Comparison of ENCODE assay signal across 8 cellular contexts in the genomic region with DNA sequence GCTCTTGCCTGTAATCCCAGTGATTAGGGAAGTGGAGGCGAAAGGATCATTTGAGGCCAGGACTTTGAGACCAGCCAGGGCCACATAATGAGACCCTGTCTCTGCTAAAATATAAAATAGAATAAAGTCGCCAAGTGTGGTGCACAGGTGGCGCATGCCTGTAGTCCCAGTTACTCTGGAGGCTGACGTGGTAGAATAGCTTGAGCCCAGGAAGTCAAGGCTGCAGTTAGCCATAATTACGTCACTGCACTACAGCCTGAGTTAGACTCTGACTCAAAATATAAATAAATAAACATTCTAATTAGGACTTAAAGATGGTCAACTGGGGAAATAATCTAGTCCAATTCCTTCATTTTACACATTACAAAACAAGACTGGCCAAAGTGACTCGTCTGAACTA. TPM values are rescaled to one million over a fixed set of nuclear protein-coding genes. Genes with fewer than 3 reads are reported as not detected.
DNase-seq lines count a peak whose midpoint lies in the region; ATAC-seq and TF ChIP-seq lines count a peak whose summit lies in the region.

No MANE protein-coding gene starts in this region.

- no peak overlapping the region for H2AK5ac ChIP-seq in mesenchymal stem cell (ENCODE audit: low read length, severe bottlenecking)

- peak overlapping the region; percentile 85 to 86 for H3K9ac ChIP-seq in colonic mucosa (ENCODE audit: low read depth in 2 of 2, low read length in 2 of 2)
- H3K9ac ChIP-seq in mesenchymal stem cell (ENCODE audit: low read length), result peak overlapping the region; percentile 100

- peaks cover 57% of the 10 kb centered on the region for H3K36me3 ChIP-seq in DOHH2 (ENCODE audit: control insufficient read depth, low read length)
- H3K36me3 ChIP-seq in colonic mucosa, result peaks cover 21% of the 10 kb centered on the region
- peaks cover 10 to 37% of the 10 kb centered on the region in 2 experiments for H3K36me3 ChIP-seq in mesenchymal stem cell (ENCODE audit: control insufficient read depth in 1 of 2, insufficient read depth in 2 of 2, low read depth in 1 of 2, low read length in 2 of 2)
- H3K36me3 ChIP-seq in tibial nerve, result peaks cover 0 to 39% (median 13%) of the 10 kb centered on the region in 3 donors

- no peak for TF ChIP-seq EP300 in tibial nerve (IDR thresholded peaks at IDR 0.05)

- H3K79me1 ChIP-seq in mesenchymal stem cell (replicated peaks; ENCODE audit: low read length, poor library complexity, severe bottlenecking), result no peaks in the 10 kb centered on the region

- H2BK12ac ChIP-seq in mesenchymal stem cell (ENCODE audit: low read length in 2 of 2), result no peak overlapping the region

- peaks cover 41% of the 10 kb centered on the region for H4K20me1 ChIP-seq in DOHH2 (ENCODE audit: control insufficient read depth, insufficient read depth, low read depth, low read length)

- TF ChIP-seq POLR2A in tibial nerve (IDR thresholded peaks at IDR 0.05), result no peak

- H3K4me2 ChIP-seq in DOHH2 (ENCODE audit: low read length), result peak overlapping the region; percentile 66
- H3K4me2 ChIP-seq in mesenchymal stem cell (ENCODE audit: low read length, poor library complexity, severe bottlenecking), result peak overlapping the region; percentile 47

- no peak overlapping the region for H2AFZ ChIP-seq in mesenchymal stem cell (ENCODE audit: low read depth, low read length)

- H4K91ac ChIP-seq in mesenchymal stem cell (ENCODE audit: low read length), result no peak overlapping the region

- peak overlapping the region; percentile 49 for H3K27ac ChIP-seq in DOHH2 (ENCODE audit: low read depth, low read length)
- H3K27ac ChIP-seq in colonic mucosa, result peak overlapping the region; percentile 90
- H3K27ac ChIP-seq in mesenchymal stem cell (ENCODE audit: low read length, poor library complexity, severe bottlenecking), result no peak overlapping the region
- peak overlapping the region; percentile 82 to 98 (median 90) for H3K27ac ChIP-seq in tibial nerve

- DNase-seq in SHP77 treated with DMSO at 0.1 percent for 48 hours (lab: John Stamatoyannopoulos, UW) (peak; percentile 4), colonic mucosa (peak; percentile 36), mesenchymal stem cell (peak; percentile 81), tibial nerve (ENCODE audit: low spot score in 2 of 2) (no peak), anterior cingulate cortex (lab: John Stamatoyannopoulos, UW) (no peak)

- H2BK5ac ChIP-seq in mesenchymal stem cell (ENCODE audit: low read depth, low read length, poor library complexity, severe bottlenecking), result no peak overlapping the region

- no peak overlapping the region for H2BK120ac ChIP-seq in mesenchymal stem cell (ENCODE audit: low read depth, low read length)

- no peak overlapping the region for H3K18ac ChIP-seq in mesenchymal stem cell (ENCODE audit: low read depth in 1 of 2, low read length in 2 of 2)

- peak overlapping the region; percentile 87 for H3K4me3 ChIP-seq in DOHH2 (ENCODE audit: low read length)
- H3K4me3 ChIP-seq in colonic mucosa, result peak overlapping the region; percentile 49
- H3K4me3 ChIP-seq in mesenchymal stem cell (ENCODE audit: insufficient read depth in 1 of 2, low read depth in 1 of 2, low read length in 2 of 2), result peak overlapping the region in 1 of 2 experiments; percentile 97
- H3K4me3 ChIP-seq in tibial nerve, result peak overlapping the region; percentile 64 to 97 (median 84)

- no peak overlapping the region for H3K4ac ChIP-seq in mesenchymal stem cell (ENCODE audit: low read depth in 1 of 2, low read length in 2 of 2)

- no peak overlapping the region for H3K23ac ChIP-seq in mesenchymal stem cell (ENCODE audit: low read length in 2 of 2)

- TF ChIP-seq CTCF in DOHH2 (IDR thresholded peaks at IDR 0.05; ENCODE audit: low read depth, low read length, poor library complexity, severe bottlenecking), result no peak
- no peak for TF ChIP-seq CTCF in colonic mucosa (IDR thresholded peaks at IDR 0.05)
- TF ChIP-seq CTCF in tibial nerve (IDR thresholded peaks at IDR 0.05), result no peak

- H3K4me1 ChIP-seq in DOHH2 (ENCODE audit: control insufficient read depth, low read length) (peaks cover 31% of the 10 kb centered on the region), colonic mucosa (no peaks in the 10 kb centered on the region), mesenchymal stem cell (ENCODE audit: control insufficient read depth, insufficient read depth, low read depth, low read length) (no peaks in the 10 kb centered on the region), tibial nerve (peaks cover 0 to 24% (median 9%) of the 10 kb centered on the region in 4 donors)

- peaks cover 9% of the 10 kb centered on the region; the same call in 1 of the 2 replicates for H3K9me3 ChIP-seq in DOHH2 (ENCODE audit: control insufficient read depth, insufficient read depth, low read length)
- H3K9me3 ChIP-seq in colonic mucosa, result no peaks in the 10 kb centered on the region
- no peaks in the 10 kb centered on the region for H3K9me3 ChIP-seq in mesenchymal stem cell (ENCODE audit: control insufficient read depth, low read length)
- H3K9me3 ChIP-seq in tibial nerve, result no peaks in the 10 kb centered on the region

- intact Hi-C loops in colonic mucosa (cut with DNase I), result no loop called here

- ATAC-seq in HG02884 (IDR thresholded peaks at IDR 0.05; ENCODE audit: unreplicated experiment) (peak; percentile 28), HG03108 (IDR thresholded peaks at IDR 0.05; ENCODE audit: unreplicated experiment) (no peak)

- no peak overlapping the region for H3K14ac ChIP-seq in mesenchymal stem cell (ENCODE audit: low read length in 2 of 2)

- H3K27me3 ChIP-seq in DOHH2 (ENCODE audit: control insufficient read depth, low read length), result no peaks in the 10 kb centered on the region
- H3K27me3 ChIP-seq in colonic mucosa, result no peaks in the 10 kb centered on the region
- H3K27me3 ChIP-seq in mesenchymal stem cell (ENCODE audit: control insufficient read depth in 1 of 2, insufficient read depth in 1 of 2, low read length in 2 of 2), result no peaks in the 10 kb centered on the region
- H3K27me3 ChIP-seq in tibial nerve, result peaks cover 0 to 5% of the 10 kb centered on the region in 2 donors

- peaks cover 47% of the 10 kb centered on the region for H3K79me2 ChIP-seq in DOHH2 (ENCODE audit: control insufficient read depth, low read length)

- no peak overlapping the region for H2BK15ac ChIP-seq in mesenchymal stem cell (ENCODE audit: low read depth, poor library complexity, severe bottlenecking)

- H3F3A ChIP-seq in DOHH2 (ENCODE audit: control insufficient read depth, insufficient read depth), result peaks cover 28% of the 10 kb centered on the region

- no peaks in the 10 kb centered on the region for H3K9me2 ChIP-seq in DOHH2 (replicated peaks; ENCODE audit: control insufficient read depth, low read length)

- WGBS in mesenchymal stem cell, result 72% methylated on average over 5 of the region's 6 CpGs
- 19 to 20% methylated on average over 6 of the region's 6 CpGs for WGBS in tibial nerve, 2 donors

- no peak overlapping the region for H4K8ac ChIP-seq in mesenchymal stem cell (ENCODE audit: low read length)

RNA-seq across cellular contexts. Expression of gene CHCHD2, which starts 0.8 kb away (rescaled TPM):
- total RNA-seq in colonic mucosa, result 100 to 1,000 TPM; 338 to 580 TPM
- polyA plus RNA-seq in mesenchymal stem cell (2013, experiment 1 of 2), result 202 TPM
- 217 TPM for polyA plus RNA-seq in mesenchymal stem cell (2013, experiment 2 of 2)
- 100 to 1,000 TPM; 286 to 417 (median 326) TPM for total RNA-seq in tibial nerve

RNA-seq across cellular contexts. Expression of gene NUPR2, which starts 10.7 kb away (rescaled TPM):
- 1 to 10 TPM; 1.3 to 2.5 TPM for total RNA-seq in colonic mucosa
- polyA plus RNA-seq in mesenchymal stem cell (2013, experiment 1 of 2), result not detected
- polyA plus RNA-seq in mesenchymal stem cell (2013, experiment 2 of 2), result not detected
- not detected for total RNA-seq in tibial nerve

RNA-seq across cellular contexts. Expression of gene PHKG1, which starts 12.8 kb away (rescaled TPM):
- 1 to 10 TPM; 1.1 to 1.7 TPM for total RNA-seq in colonic mucosa
- 0.10 TPM for polyA plus RNA-seq in mesenchymal stem cell (2013, experiment 1 of 2)
- polyA plus RNA-seq in mesenchymal stem cell (2013, experiment 2 of 2), result 0.05 TPM
- 1 to 10 TPM in 3 of 4 donors, under 1 TPM in 1; 0.39 to 4.2 (median 1.3) TPM for total RNA-seq in tibial nerve

RNA-seq across cellular contexts. Expression of gene SUMF2, which starts 41.4 kb away (rescaled TPM):
- total RNA-seq in colonic mucosa (100 to 1,000 TPM in 1 of 2 donors, 10 to 100 TPM in 1; 90.7 to 103 TPM), tibial nerve (100 to 1,000 TPM in 3 of 4 donors, 10 to 100 TPM in 1; 99.4 to 162 (median 132) TPM)
- 131 TPM for polyA plus RNA-seq in mesenchymal stem cell (2013, experiment 1 of 2)
- 133 TPM for polyA plus RNA-seq in mesenchymal stem cell (2013, experiment 2 of 2)

RNA-seq across cellular contexts. Expression of gene CCT6A, which starts 53.9 kb away (rescaled TPM):
- total RNA-seq in colonic mucosa, result 100 to 1,000 TPM in 1 of 2 donors, 10 to 100 TPM in 1; 77.8 to 146 TPM
- 153 TPM for polyA plus RNA-seq in mesenchymal stem cell (2013, experiment 1 of 2)
- 160 TPM for polyA plus RNA-seq in mesenchymal stem cell (2013, experiment 2 of 2)
- total RNA-seq in tibial nerve, result 10 to 100 TPM; 60.0 to 99.0 (median 77.9) TPM

Comparison
In these comparisons a context has a peak if more than half of its experiments do, and no peak if none do; other contexts are left out.
1. DNase-seq: peak in SHP77 treated with DMSO at 0.1 percent for 48 hours (single experiment), colonic mucosa (single experiment) and mesenchymal stem cell (single experiment); none in tibial nerve (0 of 2) and anterior cingulate cortex (0 of 58).